In genomic region chr10:126842356-126842755, GRCh38 we compare ENCODE assay signal across 16 cellular contexts.
DNase-seq lines count a peak whose midpoint lies in the region; ATAC-seq, FAIRE-seq and TF ChIP-seq lines count a peak whose summit lies in the region.
"Had no signal": no experiment of that assay in that cellular context is flagged by ENCODE, and none has a peak within 500 bp of the region (broad histone marks: within the 10 kb centered on the region; RNA-seq: fewer than 3 reads in every experiment).

No MANE protein-coding gene starts in this region.

- peak overlapping the region; percentile 8 for H3K27ac Mint-ChIP-seq in glutamatergic neuron (ENCODE audit: unreplicated experiment)
- H3K27ac Mint-ChIP-seq: B cell; CD4-positive, alpha-beta T cell had no signal

- H3K18ac ChIP-seq in neuronal stem cell (ENCODE audit: low read length), result peak overlapping the region; percentile 59

- intact Hi-C loops in transverse colon (cut with DNase I; ENCODE audit: low total_unique reads), result no loop called here

- no peak overlapping the region for H4K91ac ChIP-seq in neuronal stem cell (ENCODE audit: low read depth, low read length, poor library complexity)

- H3K27me3 Mint-ChIP-seq in glutamatergic neuron (ENCODE audit: unreplicated experiment), result no peaks in the 10 kb centered on the region
- H3K27me3 Mint-ChIP-seq: B cell; CD4-positive, alpha-beta T cell had no signal

- no peak for TF ChIP-seq EP300 in transverse colon (IDR thresholded peaks at IDR 0.05; ENCODE audit: low read depth)

- peak overlapping the region; percentile 86 for H2AFZ ChIP-seq in neuronal stem cell (ENCODE audit: low read length)

- no peaks in the 10 kb centered on the region for H3K4me1 Mint-ChIP-seq in glutamatergic neuron (ENCODE audit: low read depth, unreplicated experiment)
- H3K4me1 Mint-ChIP-seq: B cell had no signal

- H3K9ac ChIP-seq in neuronal stem cell (ENCODE audit: low read depth, low read length, poor library complexity), result peak overlapping the region; percentile 30

- H3K23ac ChIP-seq in neuronal stem cell (ENCODE audit: low read depth, low read length, poor library complexity), result no peak overlapping the region

- ATAC-seq in HG02938 (IDR thresholded peaks at IDR 0.05; ENCODE audit: unreplicated experiment) (no peak), HG02870 (IDR thresholded peaks at IDR 0.05; ENCODE audit: unreplicated experiment) (no peak)

- no CpG with 5 or more reads among the region's 4 CpGs for WGBS in neuronal stem cell (ENCODE audit: extremely low coverage in 2 of 2, insufficient read length in 2 of 2, insufficient replicate concordance in 1 of 2), 2 donors
- WGBS in transverse colon (ENCODE audit: low coverage in 1 of 2), 2 donors, result 91% methylated on average over 4 of the region's 4 CpGs; no CpG with 5 or more reads in 1 of the 2 donors

- H2BK5ac ChIP-seq in neuronal stem cell (ENCODE audit: low read length), result no peak overlapping the region

- H2BK12ac ChIP-seq in neuronal stem cell (ENCODE audit: low read length), result no peak overlapping the region

- H2BK15ac ChIP-seq in neuronal stem cell (ENCODE audit: low read length), result no peak overlapping the region

- in situ Hi-C loops in transverse colon (cut with MboI; ENCODE audit: low pct_ligation_motif_present in 1 of 4, low pct_unique_long_range_greater_than_20kb in 1 of 4, low sequenced_read_pairs in 3 of 4), result no loop called here

- H2BK120ac ChIP-seq in neuronal stem cell (ENCODE audit: low read depth, low read length), result no peak overlapping the region

- H3K27ac ChIP-seq in VCaP (peak overlapping the region; percentile 7; the same call in 1 of the 2 replicates), neuronal stem cell (replicated peaks; ENCODE audit: low read length) (no peak overlapping the region), transverse colon (peak overlapping the region; percentile 9 to 78 (median 75))

- DNase-seq in glutamatergic neuron (no peak), neuronal stem cell (ENCODE audit: low spot score) (no peak), transverse colon (no peak), RCC 7860 (ENCODE audit: low spot score) (no peak)
- DNase-seq: C1 segment of cervical spinal cord; CD4-positive, alpha-beta T cell; DMS79; GOT3; IMR-90 had no signal

- H2AK5ac ChIP-seq in neuronal stem cell (ENCODE audit: low read depth, low read length), result no peak overlapping the region

- H3K9me3 ChIP-seq in neuronal stem cell (replicated peaks in 1 of 2; ENCODE audit: control insufficient read depth in 2 of 2, insufficient read depth in 1 of 2, low read depth in 1 of 2, low read length in 2 of 2) (no peaks in the 10 kb centered on the region), transverse colon (no peaks in the 10 kb centered on the region)
- H3K9me3 ChIP-seq: HAP-1 had no signal

- no peak overlapping the region for H3K4ac ChIP-seq in neuronal stem cell (ENCODE audit: low read length)

- TF ChIP-seq POLR2A in transverse colon (IDR thresholded peaks at IDR 0.05), result no peak

- peaks cover 0 to 5% (median 0%) of the 10 kb centered on the region in 3 experiments for H3K27me3 ChIP-seq in neuronal stem cell (ENCODE audit: control insufficient read depth in 3 of 3, insufficient read depth in 3 of 3, low read depth in 1 of 3, low read length in 3 of 3)
- H3K27me3 ChIP-seq in transverse colon, result no peaks in the 10 kb centered on the region

- no peaks in the 10 kb centered on the region for H3K36me3 ChIP-seq in neuronal stem cell (replicated peaks in 1 of 2; ENCODE audit: control insufficient read depth in 2 of 2, insufficient read depth in 2 of 2, low read length in 2 of 2)
- H3K36me3 ChIP-seq in transverse colon, result no peaks in the 10 kb centered on the region
- H3K36me3 ChIP-seq: HAP-1 had no signal

- TF ChIP-seq CTCF in VCaP (conservative IDR thresholded peaks at IDR 0.05), result no peak
- no peak for TF ChIP-seq CTCF in glutamatergic neuron (IDR thresholded peaks at IDR 0.05; ENCODE audit: partially characterized antibody, unreplicated experiment)
- no peak for TF ChIP-seq CTCF in transverse colon (IDR thresholded peaks at IDR 0.05)

- H3K4me3 ChIP-seq in neuronal stem cell (ENCODE audit: low read length in 2 of 2), result no peak overlapping the region
- H3K4me3 ChIP-seq in transverse colon, result no peak overlapping the region
- H3K4me3 ChIP-seq: HAP-1 had no signal

- H4K8ac ChIP-seq in neuronal stem cell (ENCODE audit: low read depth, low read length), result no peak overlapping the region

- H3K79me1 ChIP-seq in neuronal stem cell (ENCODE audit: low read depth, low read length), result no peaks in the 10 kb centered on the region

- no peak overlapping the region for H3K4me3 Mint-ChIP-seq in glutamatergic neuron (ENCODE audit: unreplicated experiment)
- H3K4me3 Mint-ChIP-seq: B cell; CD4-positive, alpha-beta T cell had no signal

- FAIRE-seq in RCC 7860 (lab: Jason Lieb, UNC), result no peak
- FAIRE-seq: A204.1, GM12891 had no signal

- no peaks in the 10 kb centered on the region for H3K36me3 Mint-ChIP-seq in glutamatergic neuron (ENCODE audit: unreplicated experiment)

- no peak overlapping the region for H3K14ac ChIP-seq in neuronal stem cell (ENCODE audit: low read length)

- H3K4me1 ChIP-seq in neuronal stem cell (ENCODE audit: control insufficient read depth in 2 of 2, insufficient read depth in 1 of 2, low read depth in 1 of 2, low read length in 2 of 2) (no peaks in the 10 kb centered on the region), transverse colon (peaks cover 0 to 46% (median 16%) of the 10 kb centered on the region in 4 donors)
- H3K4me1 ChIP-seq: HAP-1 had no signal

- no peak overlapping the region for H3K4me2 ChIP-seq in neuronal stem cell (ENCODE audit: insufficient read depth, low read length, poor library complexity, severe bottlenecking)

- peaks cover 2% of the 10 kb centered on the region for H3K9me3 Mint-ChIP-seq in glutamatergic neuron (ENCODE audit: unreplicated experiment)
- H3K9me3 Mint-ChIP-seq: CD4-positive, alpha-beta T cell had no signal
